18 cellular contexts compared by ENCODE assay signal in genomic region chr1:30187413-30188023, GRCh38.
DNase-seq lines count a peak whose midpoint lies in the region; ATAC-seq and TF ChIP-seq lines count a peak whose summit lies in the region.
"Had no signal": no experiment of that assay in that cellular context is flagged by ENCODE, and none has a peak within 500 bp of the region (broad histone marks: within the 10 kb centered on the region; RNA-seq: fewer than 3 reads in every experiment).

No MANE protein-coding gene starts in this region.

- ATAC-seq in activated CD8-positive, alpha-beta memory T cell treated with anti-CD3 and anti-CD28 coated beads, Interleukin-2, amount 10 ng/mL, durations not matched to agents 7 days and 5 days = no peak
- ATAC-seq in sciatic nerve (no peak), HG02870 (IDR thresholded peaks at IDR 0.05; ENCODE audit: unreplicated experiment) (no peak)
- ATAC-seq: GM23338, HepG2 had no signal

- H3K9me3 ChIP-seq in endodermal cell (ENCODE audit: control insufficient read depth, low read length) = no peaks in the 10 kb centered on the region
- H3K9me3 ChIP-seq: BLaER1 had no signal

- CTCF ChIA-PET in activated CD8-positive, alpha-beta memory T cell treated with anti-CD3 and anti-CD28 coated beads, Interleukin-2, amount 10 ng/mL, durations not matched to agents 7 days and 5 days (lab: Charles Lee) = no interaction called here
- CTCF ChIA-PET in GM10248 (lab: Yijun Ruan, JAX) = no interaction called here

- H3K27me3 ChIP-seq in endodermal cell (ENCODE audit: control insufficient read depth, insufficient read depth, low read length, poor library complexity, severe bottlenecking) = no peaks in the 10 kb centered on the region
- H3K27me3 ChIP-seq: BLaER1 had no signal

- WGBS in endodermal cell (ENCODE audit: insufficient coverage in 1 of 2, insufficient read length in 1 of 2), 2 experiments = 85 to 89% methylated on average over 2 to 4 of the region's 4 CpGs

- no peaks in the 10 kb centered on the region for H3K9me3 Mint-ChIP-seq in activated CD8-positive, alpha-beta memory T cell treated with anti-CD3 and anti-CD28 coated beads, Interleukin-2, amount 10 ng/mL, durations not matched to agents 7 days and 5 days (ENCODE audit: low read depth)
- no peaks in the 10 kb centered on the region for H3K9me3 Mint-ChIP-seq in endodermal cell

- intact Hi-C loops in sciatic nerve (cut with DNase I) = no loop called here

- no peaks in the 10 kb centered on the region for H3K36me3 Mint-ChIP-seq in activated CD8-positive, alpha-beta memory T cell treated with anti-CD3 and anti-CD28 coated beads, Interleukin-2, amount 10 ng/mL, durations not matched to agents 7 days and 5 days
- H3K36me3 Mint-ChIP-seq in endodermal cell (ENCODE audit: low read depth) = no peaks in the 10 kb centered on the region
- H3K36me3 Mint-ChIP-seq: CD14-positive monocyte; CD4-positive, alpha-beta memory T cell had no signal

- H3K27me3 Mint-ChIP-seq in activated CD8-positive, alpha-beta memory T cell treated with anti-CD3 and anti-CD28 coated beads, Interleukin-2, amount 10 ng/mL, durations not matched to agents 7 days and 5 days = no peaks in the 10 kb centered on the region
- H3K27me3 Mint-ChIP-seq in endodermal cell (ENCODE audit: insufficient read depth) = no peaks in the 10 kb centered on the region

- peak; percentile 28 for DNase-seq in activated CD8-positive, alpha-beta memory T cell treated with anti-CD3 and anti-CD28 coated beads for 24 hours
- no peak for DNase-seq in activated CD8-positive, alpha-beta memory T cell treated with anti-CD3 and anti-CD28 coated beads, Interleukin-2, amount 10 ng/mL, durations not matched to agents 7 days and 5 days
- peak; percentile 26 for DNase-seq in endodermal cell
- DNase-seq in sciatic nerve (ENCODE audit: low spot score) = peak; percentile 45
- no peak for DNase-seq in GM10248 (ENCODE audit: extremely low spot score)
- DNase-seq in NCI-H446 treated with DMSO at 0.1 percent for 48 hours (lab: John Stamatoyannopoulos, UW) = no peak
- DNase-seq: 8988T; CD4-positive, alpha-beta memory T cell; DMS153; DMS79; GDM1; HCEC 1CT; HFFc6 had no signal

- no peaks in the 10 kb centered on the region for H3K4me1 ChIP-seq in endodermal cell (ENCODE audit: control insufficient read depth, insufficient read depth, low read length)
- H3K4me1 ChIP-seq: BLaER1 had no signal

- no peak overlapping the region for H3K27ac ChIP-seq in endodermal cell (ENCODE audit: low read depth, low read length)
- H3K27ac ChIP-seq: BLaER1 had no signal

- H3K27ac Mint-ChIP-seq in activated CD8-positive, alpha-beta memory T cell treated with anti-CD3 and anti-CD28 coated beads, Interleukin-2, amount 10 ng/mL, durations not matched to agents 7 days and 5 days = no peak overlapping the region
- no peak overlapping the region for H3K27ac Mint-ChIP-seq in endodermal cell
- H3K27ac Mint-ChIP-seq: GM23338, HFFc6 had no signal

- H3K4me3 ChIP-seq in endodermal cell (ENCODE audit: low read length) = no peak overlapping the region
- H3K4me3 ChIP-seq: BLaER1, GM23338 had no signal

- H3K9ac ChIP-seq in endodermal cell (ENCODE audit: extremely low read depth, low read length, poor library complexity, severe bottlenecking) = no peak overlapping the region
- H3K9ac ChIP-seq: BLaER1 had no signal

- TF ChIP-seq CTCF in endodermal cell (conservative IDR thresholded peaks at IDR 0.05) = no peak
- no peak for TF ChIP-seq CTCF in GM10248 (IDR thresholded peaks at IDR 0.05; ENCODE audit: control extremely low read depth, extremely low read depth, low read depth, missing control alignments)

- peaks cover 15% of the 10 kb centered on the region for H3K4me1 Mint-ChIP-seq in activated CD8-positive, alpha-beta memory T cell treated with anti-CD3 and anti-CD28 coated beads, Interleukin-2, amount 10 ng/mL, durations not matched to agents 7 days and 5 days
- H3K4me1 Mint-ChIP-seq in endodermal cell = peaks cover 2% of the 10 kb centered on the region
- H3K4me1 Mint-ChIP-seq: GM23338 had no signal

- no peak overlapping the region for H3K4me3 Mint-ChIP-seq in activated CD8-positive, alpha-beta memory T cell treated with anti-CD3 and anti-CD28 coated beads, Interleukin-2, amount 10 ng/mL, durations not matched to agents 7 days and 5 days
- H3K4me3 Mint-ChIP-seq in endodermal cell = no peak overlapping the region
- H3K4me3 Mint-ChIP-seq: CD14-positive monocyte; CD4-positive, alpha-beta memory T cell; GM23338; HFFc6 had no signal

- POLR2A ChIA-PET in GM10248 (lab: Yijun Ruan, JAX) = no interaction called here

- no peaks in the 10 kb centered on the region for H3K36me3 ChIP-seq in endodermal cell (ENCODE audit: control insufficient read depth, insufficient read depth, low read length)
- H3K36me3 ChIP-seq: BLaER1 had no signal

Comparison
In these comparisons a context has a peak if more than half of its experiments do, and no peak if none do; other contexts are left out.
1. DNase-seq: peak in activated CD8-positive, alpha-beta memory T cell treated with anti-CD3 and anti-CD28 coated beads for 24 hours (single experiment), endodermal cell (single experiment) and sciatic nerve (single experiment); none in activated CD8-positive, alpha-beta memory T cell treated with anti-CD3 and anti-CD28 coated beads, Interleukin-2, amount 10 ng/mL, durations not matched to agents 7 days and 5 days (single experiment), GM10248 (single experiment) and NCI-H446 treated with DMSO at 0.1 percent for 48 hours (single experiment).